In genomic region chr12:63792333-63792732, GRCh38 we compare ENCODE assay signal across 20 cellular contexts. TPM values are rescaled to one million over a fixed set of nuclear protein-coding genes. Genes with fewer than 3 reads are reported as not detected.
DNase-seq lines count a peak whose midpoint lies in the region; TF ChIP-seq lines count a peak whose summit lies in the region.
"Had no signal": no experiment of that assay in that cellular context is flagged by ENCODE, and none has a peak within 500 bp of the region (broad histone marks: within the 10 kb centered on the region; RNA-seq: fewer than 3 reads in every experiment).

No MANE protein-coding gene starts in this region.

- no peak overlapping the region for H3K27ac ChIP-seq in vagina
- H3K27ac ChIP-seq: esophagus squamous epithelium, gastrocnemius medialis, lower lobe of right lung, upper lobe of left lung had no signal

- in situ Hi-C loops in GM13977 (cut with MboI; ENCODE audit: low pct_unique_long_range_greater_than_20kb, low sequenced_read_pairs, unreplicated experiment): loop anchor here (25.0 kb wide), 1 partner anchor 105 kb away; no protein-coding TSS in a partner anchor

- H3K4me1 ChIP-seq in vagina: no peaks in the 10 kb centered on the region
- H3K4me1 ChIP-seq: esophagus squamous epithelium, gastrocnemius medialis, lower lobe of right lung, upper lobe of left lung had no signal

- no peak overlapping the region for H3K4me3 Mint-ChIP-seq in activated CD4-positive, alpha-beta T cell treated with anti-CD3 and anti-CD28 coated beads, Interleukin-2, amount 10 ng/mL, durations not matched to agents 24 days and 14 days
- H3K4me3 Mint-ChIP-seq: endodermal cell, nephron progenitor cell, WTC11 had no signal

- intact Hi-C loops in activated CD4-positive, alpha-beta T cell treated with anti-CD3 and anti-CD28 coated beads, Interleukin-2, amount 10 ng/mL, durations not matched to agents 24 days and 14 days (cut with micrococcal nuclease): no loop called here
- intact Hi-C loops in vagina (cut with DNase I): no loop called here

- H3K4me1 Mint-ChIP-seq in activated CD4-positive, alpha-beta T cell treated with anti-CD3 and anti-CD28 coated beads, Interleukin-2, amount 10 ng/mL, durations not matched to agents 24 days and 14 days: peaks cover 1% of the 10 kb centered on the region
- H3K4me1 Mint-ChIP-seq: nephron progenitor cell had no signal

- H3K27ac Mint-ChIP-seq in activated CD4-positive, alpha-beta T cell treated with anti-CD3 and anti-CD28 coated beads, Interleukin-2, amount 10 ng/mL, durations not matched to agents 24 days and 14 days: no peak overlapping the region
- H3K27ac Mint-ChIP-seq: endodermal cell, nephron progenitor cell, WTC11 had no signal

- peaks cover under 1% of the 10 kb centered on the region for H3K9me3 Mint-ChIP-seq in activated CD4-positive, alpha-beta T cell treated with anti-CD3 and anti-CD28 coated beads, Interleukin-2, amount 10 ng/mL, durations not matched to agents 24 days and 14 days
- H3K9me3 Mint-ChIP-seq: endodermal cell, nephron progenitor cell, WTC11 had no signal

- H3K36me3 ChIP-seq in vagina: peaks cover 0 to 15% of the 10 kb centered on the region in 2 donors

- TF ChIP-seq CTCF in vagina (IDR thresholded peaks at IDR 0.05) (no peak), GM13977 (IDR thresholded peaks at IDR 0.05; ENCODE audit: extremely low read depth, insufficient read depth, missing control alignments) (no peak), GM20000 (IDR thresholded peaks at IDR 0.05; ENCODE audit: extremely low read depth, missing control alignments) (no peak)

- peaks cover 32% of the 10 kb centered on the region for H3K36me3 Mint-ChIP-seq in activated CD4-positive, alpha-beta T cell treated with anti-CD3 and anti-CD28 coated beads, Interleukin-2, amount 10 ng/mL, durations not matched to agents 24 days and 14 days (ENCODE audit: low read depth)

- DNase-seq in activated CD4-positive, alpha-beta T cell treated with anti-CD3 and anti-CD28 coated beads, Interleukin-2, amount 10 ng/mL, durations not matched to agents 24 days and 14 days: peak; percentile 26
- DNase-seq in activated CD4-positive, alpha-beta T cell treated with anti-CD3 and anti-CD28 coated beads for 48 hours: no peak
- DNase-seq in NCI-H2081 (lab: John Stamatoyannopoulos, UW): peak; percentile 84 to 96
- DNase-seq in NCI-H510A treated with DMSO at 0.1 percent for 48 hours (lab: John Stamatoyannopoulos, UW): peak; percentile 76
- no peak for DNase-seq in stimulated activated CD4-positive, alpha-beta T cell treated with anti-CD3 and anti-CD28 coated beads, Interleukin-1b, Interleukin-23, amount 100 ng/mL, for 48 hours
- DNase-seq in vagina (ENCODE audit: extremely low spot score in 2 of 2): no peak
- DNase-seq in GM13977 (ENCODE audit: low spot score): no peak
- DNase-seq in GM20000 (ENCODE audit: low spot score): no peak
- DNase-seq: activated CD4-positive, alpha-beta T cell treated with anti-CD3 and anti-CD28 coated beads, Interleukin-2, amount 50 U/mL, for 48 hours; activated effector memory CD4-positive, alpha-beta T cell treated with Interleukin-2 at 50 U/mL for 16 hours; endodermal cell; esophagus squamous epithelium; gastrocnemius medialis; islet precursor cell; lower lobe of right lung; mucosa of descending colon; nephron progenitor cell; stimulated activated CD4-positive, alpha-beta T cell treated with anti-CD3 and anti-CD28 coated beads, Interleukin-15, amount 100 ng/mL, for 24 hours; upper lobe of left lung had no signal

- no peaks in the 10 kb centered on the region for H3K9me3 ChIP-seq in vagina
- H3K9me3 ChIP-seq: esophagus squamous epithelium, gastrocnemius medialis, lower lobe of right lung, mucosa of descending colon, upper lobe of left lung had no signal

- no peaks in the 10 kb centered on the region for H3K27me3 Mint-ChIP-seq in activated CD4-positive, alpha-beta T cell treated with anti-CD3 and anti-CD28 coated beads, Interleukin-2, amount 10 ng/mL, durations not matched to agents 24 days and 14 days

- H3K27me3 ChIP-seq in vagina: no peaks in the 10 kb centered on the region
- H3K27me3 ChIP-seq: esophagus squamous epithelium, gastrocnemius medialis, upper lobe of left lung had no signal

- TF ChIP-seq POLR2A in vagina (IDR thresholded peaks at IDR 0.05): no peak

- no peak overlapping the region for H3K4me3 ChIP-seq in vagina
- H3K4me3 ChIP-seq: esophagus squamous epithelium, gastrocnemius medialis, lower lobe of right lung, mucosa of descending colon, upper lobe of left lung had no signal

RNA-seq across cellular contexts. Expression of gene RXYLT1, which starts 12.6 kb away (rescaled TPM):
- 26.6 and 27.6 TPM in 2 replicates for total RNA-seq in activated CD4-positive, alpha-beta T cell treated with anti-CD3 and anti-CD28 coated beads, Interleukin-2, amount 10 ng/mL, durations not matched to agents 24 days and 14 days
- 10.1 TPM for total RNA-seq in vagina

RNA-seq across cellular contexts. Expression of gene SRGAP1, which starts 52.2 kb away (rescaled TPM):
- total RNA-seq in activated CD4-positive, alpha-beta T cell treated with anti-CD3 and anti-CD28 coated beads, Interleukin-2, amount 10 ng/mL, durations not matched to agents 24 days and 14 days: 0.16 and 0.21 TPM in 2 replicates
- 7.4 TPM for total RNA-seq in vagina

Comparison
In these comparisons a context has a peak if more than half of its experiments do, and no peak if none do; other contexts are left out.
1. DNase-seq: peak in activated CD4-positive, alpha-beta T cell treated with anti-CD3 and anti-CD28 coated beads, Interleukin-2, amount 10 ng/mL, durations not matched to agents 24 days and 14 days (single experiment), NCI-H2081 (2 of 2) and NCI-H510A treated with DMSO at 0.1 percent for 48 hours (single experiment); none in activated CD4-positive, alpha-beta T cell treated with anti-CD3 and anti-CD28 coated beads for 48 hours (single experiment), stimulated activated CD4-positive, alpha-beta T cell treated with anti-CD3 and anti-CD28 coated beads, Interleukin-1b, Interleukin-23, amount 100 ng/mL, for 48 hours (single experiment), vagina (0 of 2), GM13977 (single experiment) and GM20000 (single experiment).